In genomic region chr1:211258756-211259595, GRCh38 we compare ENCODE assay signal across 8 cellular contexts. TPM values are rescaled to one million over a fixed set of nuclear protein-coding genes. Genes with fewer than 3 reads are reported as not detected.
A peak's percentile ranks its signal among the peaks of the same experiment; 100 is the strongest.
DNase-seq lines count a peak whose midpoint lies in the region; FAIRE-seq and TF ChIP-seq lines count a peak whose summit lies in the region.

TSS of gene RCOR3 (plus strand) at chr1:211259366. CDS start at chr1:211259561, 195 bp downstream.

- FAIRE-seq in H54 (lab: Jason Lieb, UNC): no peak

- H3K9me2 ChIP-seq in neural cell (ENCODE audit: insufficient read depth, low read length): no peaks in the 10 kb centered on the region

- WGBS in stomach, 5 donors: 0 to 1% (median 0%) methylated on average over 38 to 92 of the region's 92 CpGs

- no peaks in the 10 kb centered on the region for H3K27me3 ChIP-seq in neural cell (ENCODE audit: insufficient read depth, low read depth, low read length)
- H3K27me3 ChIP-seq in stomach: no peaks in the 10 kb centered on the region

- H3K36me3 ChIP-seq in ES-I3 (ENCODE audit: insufficient read depth, low read length) (no peaks in the 10 kb centered on the region), neural cell (ENCODE audit: insufficient read depth, low read length) (no peaks in the 10 kb centered on the region), stomach (peaks cover 0 to 6% (median 0%) of the 10 kb centered on the region in 4 donors)

- TF ChIP-seq EP300 in neural cell (conservative IDR thresholded peaks at IDR 0.05; ENCODE audit: poor library complexity, severe bottlenecking) (no peak), stomach (IDR thresholded peaks at IDR 0.05) (no peak)

- H4K20me1 ChIP-seq in neural cell (ENCODE audit: insufficient read depth): no peaks in the 10 kb centered on the region

- H3K27ac ChIP-seq in neural cell (ENCODE audit: low read length): peak within 1 kb of the TSS; percentile 97
- H3K27ac ChIP-seq in stomach: peak within 1 kb of the TSS; percentile 94 to 100 (median 98)

- H3K9ac ChIP-seq in ES-I3 (ENCODE audit: low read depth, low read length) (peak within 1 kb of the TSS; percentile 97), neural cell (ENCODE audit: low read length) (peak within 1 kb of the TSS; percentile 92)

- no peaks in the 10 kb centered on the region for H3K9me3 ChIP-seq in ES-I3 (ENCODE audit: control insufficient read depth, insufficient read depth, low read length)
- no peaks in the 10 kb centered on the region for H3K9me3 ChIP-seq in neural cell (ENCODE audit: low read length)
- H3K9me3 ChIP-seq in stomach: no peaks in the 10 kb centered on the region

- H3F3A ChIP-seq in neural cell (ENCODE audit: insufficient read depth, low read length, poor library complexity, severe bottlenecking): peaks cover 7% of the 10 kb centered on the region

- peak; percentile 77 for TF ChIP-seq POLR2A in H54 (IDR thresholded peaks at IDR 0.05; ENCODE audit: low read depth, low read length)
- TF ChIP-seq POLR2A in stomach (IDR thresholded peaks at IDR 0.05): peak in 1 of 4 donors; percentile 50

- intact Hi-C loops in stomach (cut with DNase I; ENCODE audit: low total_unique reads): no loop called here

- peak; percentile 59 for TF ChIP-seq CTCF in fibroblast of the aortic adventitia (IDR thresholded peaks at IDR 0.05; ENCODE audit: insufficient read depth, low read length)
- TF ChIP-seq CTCF in neural cell (IDR thresholded peaks at IDR 0.05; ENCODE audit: poor library complexity, severe bottlenecking): peak; percentile 61
- peak in 4 of 7 experiments; percentile 30 to 64 (median 44) for TF ChIP-seq CTCF in stomach (IDR thresholded peaks at IDR 0.05)

- H3K4me3 ChIP-seq in fibroblast of the aortic adventitia (ENCODE audit: low read depth, low read length) (peak within 1 kb of the TSS; percentile 87), neural cell (ENCODE audit: low read length) (peak within 1 kb of the TSS; percentile 85), stomach (peak within 1 kb of the TSS; percentile 64 to 96 (median 92))

- H3K79me2 ChIP-seq in neural cell (replicated peaks; ENCODE audit: insufficient read depth, low read length): peaks cover 17% of the 10 kb centered on the region

- H3K4me1 ChIP-seq in ES-I3 (ENCODE audit: insufficient read depth, low read length) (no peaks in the 10 kb centered on the region), stomach (peaks cover 15 to 39% (median 26%) of the 10 kb centered on the region in 4 donors)

- H2AFZ ChIP-seq in neural cell (ENCODE audit: low read depth, low read length): peak within 1 kb of the TSS; percentile 96

- TF ChIP-seq RAD21 in neural cell (conservative IDR thresholded peaks at IDR 0.05): no peak

- peak; percentile 63 for DNase-seq in H54 (ENCODE audit: insufficient read length, low spot score)
- peak; percentile 93 for DNase-seq in LoVo (ENCODE audit: low spot score)
- DNase-seq in SHP77 (lab: John Stamatoyannopoulos, UW): peak; percentile 83 to 89
- peak; percentile 88 for DNase-seq in activated effector memory CD4-positive, alpha-beta T cell treated with Interleukin-2 at 50 U/mL for 16 hours
- DNase-seq in fibroblast of the aortic adventitia (ENCODE audit: low read depth): peak; percentile 88
- peak; percentile 96 for DNase-seq in stomach

- H3K4me2 ChIP-seq in neural cell (ENCODE audit: low read length): peak within 1 kb of the TSS; percentile 97

TF ChIP-seq in neural cell, 6 proteins besides CTCF, POLR2A, EP300 and RAD21:
- TF ChIP-seq TAF1 (IDR thresholded peaks at IDR 0.05; ENCODE audit: low read depth) (peak; percentile 54), POLR2AphosphoS5 (IDR thresholded peaks at IDR 0.05) (peak; percentile 70), MXI1 (conservative IDR thresholded peaks at IDR 0.05; ENCODE audit: poor library complexity, severe bottlenecking) (peak; percentile 12), SMC3 (conservative IDR thresholded peaks at IDR 0.05; ENCODE audit: poor library complexity) (no peak), EZH2 (IDR thresholded peaks at IDR 0.05; ENCODE audit: borderline replicate concordance, insufficient read depth, low read length, poor library complexity, severe bottlenecking) (no peak)
- TF ChIP-seq, protein P1, sequence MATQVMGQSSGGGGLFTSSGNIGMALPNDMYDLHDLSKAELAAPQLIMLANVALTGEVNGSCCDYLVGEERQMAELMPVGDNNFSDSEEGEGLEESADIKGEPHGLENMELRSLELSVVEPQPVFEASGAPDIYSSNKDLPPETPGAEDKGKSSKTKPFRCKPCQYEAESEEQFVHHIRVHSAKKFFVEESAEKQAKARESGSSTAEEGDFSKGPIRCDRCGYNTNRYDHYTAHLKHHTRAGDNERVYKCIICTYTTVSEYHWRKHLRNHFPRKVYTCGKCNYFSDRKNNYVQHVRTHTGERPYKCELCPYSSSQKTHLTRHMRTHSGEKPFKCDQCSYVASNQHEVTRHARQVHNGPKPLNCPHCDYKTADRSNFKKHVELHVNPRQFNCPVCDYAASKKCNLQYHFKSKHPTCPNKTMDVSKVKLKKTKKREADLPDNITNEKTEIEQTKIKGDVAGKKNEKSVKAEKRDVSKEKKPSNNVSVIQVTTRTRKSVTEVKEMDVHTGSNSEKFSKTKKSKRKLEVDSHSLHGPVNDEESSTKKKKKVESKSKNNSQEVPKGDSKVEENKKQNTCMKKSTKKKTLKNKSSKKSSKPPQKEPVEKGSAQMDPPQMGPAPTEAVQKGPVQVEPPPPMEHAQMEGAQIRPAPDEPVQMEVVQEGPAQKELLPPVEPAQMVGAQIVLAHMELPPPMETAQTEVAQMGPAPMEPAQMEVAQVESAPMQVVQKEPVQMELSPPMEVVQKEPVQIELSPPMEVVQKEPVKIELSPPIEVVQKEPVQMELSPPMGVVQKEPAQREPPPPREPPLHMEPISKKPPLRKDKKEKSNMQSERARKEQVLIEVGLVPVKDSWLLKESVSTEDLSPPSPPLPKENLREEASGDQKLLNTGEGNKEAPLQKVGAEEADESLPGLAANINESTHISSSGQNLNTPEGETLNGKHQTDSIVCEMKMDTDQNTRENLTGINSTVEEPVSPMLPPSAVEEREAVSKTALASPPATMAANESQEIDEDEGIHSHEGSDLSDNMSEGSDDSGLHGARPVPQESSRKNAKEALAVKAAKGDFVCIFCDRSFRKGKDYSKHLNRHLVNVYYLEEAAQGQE (IDR thresholded peaks at IDR 0.05; ENCODE audit: borderline replicate concordance): peak; percentile 72

RNA-seq across cellular contexts. Expression of gene RCOR3, which starts in this region (rescaled TPM):
- total RNA-seq in fibroblast of the aortic adventitia (ENCODE audit: low replicate concordance): 24.4 and 31.2 TPM in 2 replicates
- 43.8 and 61.6 TPM in 2 replicates for polyA plus RNA-seq in neural cell
- 79.1 and 90.5 TPM in 2 replicates for polyA minus RNA-seq in neural cell
- total RNA-seq in stomach: 100 to 1,000 TPM in 1 of 5 donors, 10 to 100 TPM in 4; 17.9 to 128 (median 81.3) TPM
- 10 to 100 TPM; 11.1 to 22.2 (median 15.0) TPM for polyA plus RNA-seq in stomach

Comparison
In these comparisons a context has a peak if more than half of its experiments do, and no peak if none do; other contexts are left out.
1. Peak in every context shown above with its lines: DNase-seq, H3K4me3 ChIP-seq and H3K27ac ChIP-seq.